ENCODE assay signal across 13 cellular contexts in genomic region chr3:39413691-39414420, GRCh38. TPM values are rescaled to one million over a fixed set of nuclear protein-coding genes. Genes with fewer than 3 reads are reported as not detected.
DNase-seq lines count a peak whose midpoint lies in the region; ATAC-seq and TF ChIP-seq lines count a peak whose summit lies in the region.
"Had no signal": no experiment of that assay in that cellular context is flagged by ENCODE, and none has a peak within 500 bp of the region (broad histone marks: within the 10 kb centered on the region; RNA-seq: fewer than 3 reads in every experiment).

No MANE protein-coding gene starts in this region.

- H3K4me3 ChIP-seq in psoas muscle, result no peak overlapping the region
- H3K4me3 ChIP-seq: smooth muscle cell had no signal

- peaks cover 25% of the 10 kb centered on the region for H3K4me1 Mint-ChIP-seq in activated CD8-positive, alpha-beta memory T cell treated with anti-CD3 and anti-CD28 coated beads, Interleukin-2, amount 10 ng/mL, durations not matched to agents 7 days and 5 days

- H3K4me3 Mint-ChIP-seq in activated CD8-positive, alpha-beta memory T cell treated with anti-CD3 and anti-CD28 coated beads, Interleukin-2, amount 10 ng/mL, durations not matched to agents 7 days and 5 days, result no peak overlapping the region
- H3K4me3 Mint-ChIP-seq: B cell had no signal

- intact Hi-C loops in psoas muscle (cut with DNase I), result no loop called here

- no peaks in the 10 kb centered on the region for H3K9me3 ChIP-seq in psoas muscle

- no peak for TF ChIP-seq CTCF in psoas muscle (IDR thresholded peaks at IDR 0.05)

- no peaks in the 10 kb centered on the region for H3K27me3 Mint-ChIP-seq in activated CD8-positive, alpha-beta memory T cell treated with anti-CD3 and anti-CD28 coated beads, Interleukin-2, amount 10 ng/mL, durations not matched to agents 7 days and 5 days
- H3K27me3 Mint-ChIP-seq: B cell had no signal

- CTCF ChIA-PET in activated CD8-positive, alpha-beta memory T cell treated with anti-CD3 and anti-CD28 coated beads, Interleukin-2, amount 10 ng/mL, durations not matched to agents 7 days and 5 days (lab: Charles Lee), result interaction anchor here (1.4 to 4.4 kb wide), 4 partner anchors 7 to 85 kb away, joined by 3 to 30 read pairs (median 9); partner anchors contain the start of gene RPSA

- no peaks in the 10 kb centered on the region for H3K9me3 Mint-ChIP-seq in activated CD8-positive, alpha-beta memory T cell treated with anti-CD3 and anti-CD28 coated beads, Interleukin-2, amount 10 ng/mL, durations not matched to agents 7 days and 5 days (ENCODE audit: low read depth)

- no peak overlapping the region for H3K27ac Mint-ChIP-seq in activated CD8-positive, alpha-beta memory T cell treated with anti-CD3 and anti-CD28 coated beads, Interleukin-2, amount 10 ng/mL, durations not matched to agents 7 days and 5 days
- H3K27ac Mint-ChIP-seq: B cell had no signal

- peaks cover 4% of the 10 kb centered on the region for H3K4me1 ChIP-seq in psoas muscle

- no peak overlapping the region for H3K27ac ChIP-seq in psoas muscle

- H3K36me3 Mint-ChIP-seq in activated CD8-positive, alpha-beta memory T cell treated with anti-CD3 and anti-CD28 coated beads, Interleukin-2, amount 10 ng/mL, durations not matched to agents 7 days and 5 days, result peaks cover 47% of the 10 kb centered on the region

- 67 to 76% (median 73%) methylated on average over 6 of the region's 6 CpGs for WGBS in psoas muscle, 3 donors

- H3K36me3 ChIP-seq in psoas muscle (ENCODE audit: insufficient read depth in 1 of 2, low read depth in 1 of 2), result peaks cover 17 to 59% of the 10 kb centered on the region in 2 donors

- no peak for ATAC-seq in activated CD8-positive, alpha-beta memory T cell treated with anti-CD3 and anti-CD28 coated beads, Interleukin-2, amount 10 ng/mL, durations not matched to agents 7 days and 5 days
- ATAC-seq in psoas muscle (peak in 3 of 4 donors; percentile 12 to 14 (median 12)), HG03135 (IDR thresholded peaks at IDR 0.05; ENCODE audit: unreplicated experiment) (no peak)

- DNase-seq in activated CD8-positive, alpha-beta memory T cell treated with anti-CD3 and anti-CD28 coated beads, Interleukin-2, amount 50 U/mL, for 48 hours, result peak; percentile 68
- DNase-seq in activated CD8-positive, alpha-beta memory T cell treated with anti-CD3 and anti-CD28 coated beads, Interleukin-2, amount 10 ng/mL, durations not matched to agents 7 days and 5 days, result no peak
- DNase-seq in OCI-M2 (lab: John Stamatoyannopoulos, UW; ENCODE audit: unreplicated experiment) (peak; percentile 48), dermis blood vessel endothelial cell (peak; percentile 26), psoas muscle (no peak), hypothalamus (lab: John Stamatoyannopoulos, UW) (no peak), NOMO-1 treated with dmso at 0.1 percent for 144 hours (lab: John Stamatoyannopoulos, UW; ENCODE audit: unreplicated experiment) (no peak)
- DNase-seq: activated naive CD4-positive, alpha-beta T cell; mammary epithelial cell had no signal

- no peaks in the 10 kb centered on the region for H3K27me3 ChIP-seq in psoas muscle (ENCODE audit: insufficient read depth in 3 of 3, low read length in 2 of 3)

RNA-seq across cellular contexts. Expression of gene RPSA, which starts 7.3 kb away (rescaled TPM):
- 1,000 to 10,000 TPM; 1,232 to 1,591 TPM for total RNA-seq in activated CD8-positive, alpha-beta memory T cell treated with anti-CD3 and anti-CD28 coated beads, Interleukin-2, amount 10 ng/mL, durations not matched to agents 7 days and 5 days
- total RNA-seq in dermis blood vessel endothelial cell (934 and 1,256 TPM in 2 replicates), psoas muscle (100 to 1,000 TPM; 285 to 738 (median 504) TPM)
- 1,000 to 10,000 TPM in 1 of 3 donors, 100 to 1,000 TPM in 2; 824 to 1,445 (median 961) TPM for polyA plus RNA-seq in psoas muscle

RNA-seq across cellular contexts. Expression of gene SLC25A38, which starts 30.7 kb away (rescaled TPM):
- 10 to 100 TPM; 36.2 to 55.9 TPM for total RNA-seq in activated CD8-positive, alpha-beta memory T cell treated with anti-CD3 and anti-CD28 coated beads, Interleukin-2, amount 10 ng/mL, durations not matched to agents 7 days and 5 days
- total RNA-seq in dermis blood vessel endothelial cell (16.4 and 17.4 TPM in 2 replicates), psoas muscle (10 to 100 TPM; 24.9 to 34.8 (median 30.4) TPM)
- polyA plus RNA-seq in psoas muscle, result 10 to 100 TPM; 29.1 to 86.5 (median 31.1) TPM

RNA-seq across cellular contexts. Expression of gene MOBP, which starts 53.6 kb away (rescaled TPM):
- total RNA-seq in activated CD8-positive, alpha-beta memory T cell treated with anti-CD3 and anti-CD28 coated beads, Interleukin-2, amount 10 ng/mL, durations not matched to agents 7 days and 5 days, result not detected
- 0.19 TPM in 1 of 2 replicates, not detected in the other for total RNA-seq in dermis blood vessel endothelial cell
- not detected for total RNA-seq in psoas muscle
- polyA plus RNA-seq in psoas muscle, result under 1 TPM in 2 of 3 donors, not detected in 1; 0.01 to 0.09 TPM
- total RNA-seq: B cell, esophagus mucosa, mammary epithelial cell, smooth muscle cell had no signal
- polyA plus RNA-seq: mammary epithelial cell, smooth muscle cell had no signal

Comparison
In these comparisons a context has a peak if more than half of its experiments do, and no peak if none do; other contexts are left out.
1. DNase-seq: peak in activated CD8-positive, alpha-beta memory T cell treated with anti-CD3 and anti-CD28 coated beads, Interleukin-2, amount 50 U/mL, for 48 hours (single experiment), OCI-M2 (single experiment) and dermis blood vessel endothelial cell (single experiment); none in activated CD8-positive, alpha-beta memory T cell treated with anti-CD3 and anti-CD28 coated beads, Interleukin-2, amount 10 ng/mL, durations not matched to agents 7 days and 5 days (single experiment), psoas muscle (0 of 2), hypothalamus (0 of 51) and NOMO-1 treated with dmso at 0.1 percent for 144 hours (single experiment).
2. ATAC-seq: peak in psoas muscle (3 of 4); none in activated CD8-positive, alpha-beta memory T cell treated with anti-CD3 and anti-CD28 coated beads, Interleukin-2, amount 10 ng/mL, durations not matched to agents 7 days and 5 days (single experiment) and HG03135 (single experiment).